Comparison of ENCODE assay signal across 1 cellular context in the genomic region with DNA sequence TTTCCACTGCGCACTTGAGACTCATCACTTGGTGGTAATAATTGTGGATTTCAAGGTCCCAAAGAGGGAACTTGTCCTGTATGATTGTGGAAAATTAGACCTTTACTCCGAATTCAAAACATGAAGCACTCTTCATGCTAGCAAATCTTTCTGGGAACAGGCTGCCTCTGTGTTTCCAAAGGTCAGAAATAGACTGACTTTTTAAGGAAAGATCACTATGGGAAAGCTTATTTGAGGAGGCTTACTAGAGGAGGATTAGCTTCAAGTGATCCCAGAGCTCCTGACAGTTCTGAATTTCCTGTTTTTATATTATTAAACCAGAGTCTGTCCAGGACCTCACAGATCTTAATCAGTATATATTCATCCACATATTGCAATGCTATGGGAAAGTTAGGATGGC.
TF ChIP-seq lines count a peak whose summit lies in the region.

No MANE protein-coding gene starts in this region.

TF ChIP-seq in HepG2, 621 proteins besides CTCF, POLR2A, EP300 and RAD21:
- no peak for TF ChIP-seq FIP1L1 (IDR thresholded peaks at IDR 0.05; ENCODE audit: borderline replicate concordance, insufficient read depth, low read depth, low read length)
- TF ChIP-seq, protein P1, sequence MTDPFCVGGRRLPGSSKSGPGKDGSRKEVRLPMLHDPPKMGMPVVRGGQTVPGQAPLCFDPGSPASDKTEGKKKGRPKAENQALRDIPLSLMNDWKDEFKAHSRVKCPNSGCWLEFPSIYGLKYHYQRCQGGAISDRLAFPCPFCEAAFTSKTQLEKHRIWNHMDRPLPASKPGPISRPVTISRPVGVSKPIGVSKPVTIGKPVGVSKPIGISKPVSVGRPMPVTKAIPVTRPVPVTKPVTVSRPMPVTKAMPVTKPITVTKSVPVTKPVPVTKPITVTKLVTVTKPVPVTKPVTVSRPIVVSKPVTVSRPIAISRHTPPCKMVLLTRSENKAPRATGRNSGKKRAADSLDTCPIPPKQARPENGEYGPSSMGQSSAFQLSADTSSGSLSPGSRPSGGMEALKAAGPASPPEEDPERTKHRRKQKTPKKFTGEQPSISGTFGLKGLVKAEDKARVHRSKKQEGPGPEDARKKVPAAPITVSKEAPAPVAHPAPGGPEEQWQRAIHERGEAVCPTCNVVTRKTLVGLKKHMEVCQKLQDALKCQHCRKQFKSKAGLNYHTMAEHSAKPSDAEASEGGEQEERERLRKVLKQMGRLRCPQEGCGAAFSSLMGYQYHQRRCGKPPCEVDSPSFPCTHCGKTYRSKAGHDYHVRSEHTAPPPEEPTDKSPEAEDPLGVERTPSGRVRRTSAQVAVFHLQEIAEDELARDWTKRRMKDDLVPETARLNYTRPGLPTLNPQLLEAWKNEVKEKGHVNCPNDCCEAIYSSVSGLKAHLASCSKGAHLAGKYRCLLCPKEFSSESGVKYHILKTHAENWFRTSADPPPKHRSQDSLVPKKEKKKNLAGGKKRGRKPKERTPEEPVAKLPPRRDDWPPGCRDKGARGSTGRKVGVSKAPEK (CRISPR knock-in tag; IDR thresholded peaks at IDR 0.05; ENCODE audit: borderline replicate concordance) = no peak
- no peak for TF ChIP-seq ZNF660 (CRISPR knock-in tag; IDR thresholded peaks at IDR 0.05; ENCODE audit: borderline replicate concordance, low read depth)
- no peak for TF ChIP-seq SETDB1 (CRISPR knock-in tag; IDR thresholded peaks at IDR 0.05; ENCODE audit: borderline replicate concordance)
- TF ChIP-seq, protein P2, sequence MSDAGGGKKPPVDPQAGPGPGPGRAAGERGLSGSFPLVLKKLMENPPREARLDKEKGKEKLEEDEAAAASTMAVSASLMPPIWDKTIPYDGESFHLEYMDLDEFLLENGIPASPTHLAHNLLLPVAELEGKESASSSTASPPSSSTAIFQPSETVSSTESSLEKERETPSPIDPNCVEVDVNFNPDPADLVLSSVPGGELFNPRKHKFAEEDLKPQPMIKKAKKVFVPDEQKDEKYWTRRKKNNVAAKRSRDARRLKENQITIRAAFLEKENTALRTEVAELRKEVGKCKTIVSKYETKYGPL (CRISPR knock-in tag; IDR thresholded peaks at IDR 0.05) = no peak
- TF ChIP-seq ZNF121 (CRISPR knock-in tag; IDR thresholded peaks at IDR 0.05) = no peak
- TF ChIP-seq REPIN1 (CRISPR knock-in tag; IDR thresholded peaks at IDR 0.05; ENCODE audit: borderline replicate concordance, low read depth) = no peak
- no peak for TF ChIP-seq KMT2A (CRISPR knock-in tag; IDR thresholded peaks at IDR 0.05)
- no peak for TF ChIP-seq ZNF598 (CRISPR knock-in tag; IDR thresholded peaks at IDR 0.05; ENCODE audit: borderline replicate concordance)
- no peak for TF ChIP-seq ZBTB42 (CRISPR knock-in tag; IDR thresholded peaks at IDR 0.05)
- no peak for TF ChIP-seq JDP2 (CRISPR knock-in tag; IDR thresholded peaks at IDR 0.05; ENCODE audit: borderline replicate concordance)
- TF ChIP-seq ZMYM4 (CRISPR knock-in tag; IDR thresholded peaks at IDR 0.05) = no peak
